Comparison of ENCODE assay signal across 1 cellular context in genomic region chr16:57536306-57537193, GRCh38.
TF ChIP-seq lines count a peak whose summit lies in the region.

TSS of gene CCDC102A (minus strand) at chr16:57536571. CDS start at chr16:57529177, 7,394 bp downstream.

TF ChIP-seq in HepG2, 621 proteins besides CTCF, POLR2A, EP300 and RAD21 (continued from another document and continues in another):
- no peak for TF ChIP-seq IRF1 (CRISPR knock-in tag; IDR thresholded peaks at IDR 0.05; ENCODE audit: low read depth)
- TF ChIP-seq EEA1 (CRISPR knock-in tag; IDR thresholded peaks at IDR 0.05; ENCODE audit: borderline replicate concordance), result no peak; the same call in 1 of the 2 replicates
- no peak for TF ChIP-seq ZKSCAN5 (CRISPR knock-in tag; IDR thresholded peaks at IDR 0.05)
- TF ChIP-seq RFXANK (CRISPR knock-in tag; IDR thresholded peaks at IDR 0.05), result no peak
- TF ChIP-seq ZBTB38 (CRISPR knock-in tag; IDR thresholded peaks at IDR 0.05), result no peak
- 0 out of 2 replicates have a peak, but pooled peaks have one; percentile 41 for TF ChIP-seq HOXA5 (CRISPR knock-in tag; IDR thresholded peaks at IDR 0.05)
- TF ChIP-seq SRF (IDR thresholded peaks at IDR 0.05; ENCODE audit: low read depth, low read length), result no peak
- no peak for TF ChIP-seq MBNL3 (CRISPR knock-in tag; conservative IDR thresholded peaks at IDR 0.05)
- TF ChIP-seq NR0B2 (CRISPR knock-in tag; IDR thresholded peaks at IDR 0.05), result no peak
- no peak for TF ChIP-seq TOPORS (CRISPR knock-in tag; IDR thresholded peaks at IDR 0.05)
- TF ChIP-seq ONECUT2 (CRISPR knock-in tag; IDR thresholded peaks at IDR 0.05), result no peak
- TF ChIP-seq ZMYM2 (CRISPR knock-in tag; IDR thresholded peaks at IDR 0.05), result no peak
- no peak for TF ChIP-seq ZNF775 (CRISPR knock-in tag; IDR thresholded peaks at IDR 0.05; ENCODE audit: borderline replicate concordance)
- no peak for TF ChIP-seq DMTF1 (CRISPR knock-in tag; IDR thresholded peaks at IDR 0.05)
- 0 out of 2 replicates have a peak, but pooled peaks have one; percentile 21 for TF ChIP-seq ARNTL (CRISPR knock-in tag; IDR thresholded peaks at IDR 0.05)
- peak; percentile 17; the same call in 1 of the 2 replicates for TF ChIP-seq SKIL (CRISPR knock-in tag; IDR thresholded peaks at IDR 0.05; ENCODE audit: borderline replicate concordance)
- no peak for TF ChIP-seq ZFP36L1 (CRISPR knock-in tag; IDR thresholded peaks at IDR 0.05)
- TF ChIP-seq AHR (CRISPR knock-in tag; IDR thresholded peaks at IDR 0.05), result no peak
- TF ChIP-seq KDM3A (CRISPR knock-in tag; IDR thresholded peaks at IDR 0.05; ENCODE audit: low read depth), result no peak
- TF ChIP-seq NFAT5 (CRISPR knock-in tag; IDR thresholded peaks at IDR 0.05), result 0 out of 2 replicates have a peak, but pooled peaks have one; percentile 13
- TF ChIP-seq NFKB2 (CRISPR knock-in tag; IDR thresholded peaks at IDR 0.05; ENCODE audit: borderline replicate concordance), result peak; percentile 71; the same call in 1 of the 2 replicates
- 0 out of 4 replicates have a peak, but pooled peaks have one; percentile 10 to 20 for TF ChIP-seq HMGXB4 (CRISPR knock-in tag; IDR thresholded peaks at IDR 0.05; ENCODE audit: borderline replicate concordance in 1 of 2, low read depth in 1 of 2)
- no peak for TF ChIP-seq SNAPC4 (CRISPR knock-in tag; IDR thresholded peaks at IDR 0.05)
- TF ChIP-seq SMARCE1 (IDR thresholded peaks at IDR 0.05; ENCODE audit: borderline replicate concordance), result no peak
- TF ChIP-seq ISX (CRISPR knock-in tag; conservative IDR thresholded peaks at IDR 0.05), result no peak
- TF ChIP-seq PHF8 (CRISPR knock-in tag; IDR thresholded peaks at IDR 0.05), result peak; percentile 63
- TF ChIP-seq ZSCAN29 (CRISPR knock-in tag; conservative IDR thresholded peaks at IDR 0.05), result no peak
- no peak for TF ChIP-seq ZNF510 (CRISPR knock-in tag; IDR thresholded peaks at IDR 0.05; ENCODE audit: low read depth)
- no peak for TF ChIP-seq ERF (CRISPR knock-in tag; IDR thresholded peaks at IDR 0.05)
- TF ChIP-seq MAZ (IDR thresholded peaks at IDR 0.05; ENCODE audit: borderline replicate concordance, low read depth, low read length), result no peak
- TF ChIP-seq MAZ (CRISPR knock-in tag; IDR thresholded peaks at IDR 0.05; ENCODE audit: low read depth), result 0 out of 2 replicates have a peak, but pooled peaks have one; percentile 56
- peak; percentile 70 for TF ChIP-seq RBFOX2 (IDR thresholded peaks at IDR 0.05; ENCODE audit: low read depth, low read length)
- peak; percentile 83 for TF ChIP-seq ZNF777 (CRISPR knock-in tag; IDR thresholded peaks at IDR 0.05)
- peak; percentile 30; the same call in 1 of the 2 replicates for TF ChIP-seq ZBTB3 (CRISPR knock-in tag; IDR thresholded peaks at IDR 0.05; ENCODE audit: borderline replicate concordance, low read depth)
- no peak for TF ChIP-seq ZEB1 (IDR thresholded peaks at IDR 0.05; ENCODE audit: insufficient replicate concordance, low read depth)
- no peak for TF ChIP-seq HNF1A (IDR thresholded peaks at IDR 0.05; ENCODE audit: low read depth)
- TF ChIP-seq HNF1A (CRISPR knock-in tag; IDR thresholded peaks at IDR 0.05; ENCODE audit: borderline replicate concordance), result no peak
- TF ChIP-seq PPARG (CRISPR knock-in tag; conservative IDR thresholded peaks at IDR 0.05), result no peak
- TF ChIP-seq SIX4 (CRISPR knock-in tag; IDR thresholded peaks at IDR 0.05), result no peak
